ENCODE assay signal across 9 cellular contexts in genomic region chr13:103515410-103515809, GRCh38.
"Had no signal": no experiment of that assay in that cellular context is flagged by ENCODE, and none has a peak within 500 bp of the region (broad histone marks: within the 10 kb centered on the region; RNA-seq: fewer than 3 reads in every experiment).

No MANE protein-coding gene starts in this region.

- H3K4me3 ChIP-seq: GM23338, K562 had no signal

- DNase-seq: H9, HCEC 1CT, IMR-90, KG1 had no signal

- FAIRE-seq: H1, H54, HTR-8/SVneo, K562 had no signal

- ATAC-seq: K562 had no signal
